In the genomic region with DNA sequence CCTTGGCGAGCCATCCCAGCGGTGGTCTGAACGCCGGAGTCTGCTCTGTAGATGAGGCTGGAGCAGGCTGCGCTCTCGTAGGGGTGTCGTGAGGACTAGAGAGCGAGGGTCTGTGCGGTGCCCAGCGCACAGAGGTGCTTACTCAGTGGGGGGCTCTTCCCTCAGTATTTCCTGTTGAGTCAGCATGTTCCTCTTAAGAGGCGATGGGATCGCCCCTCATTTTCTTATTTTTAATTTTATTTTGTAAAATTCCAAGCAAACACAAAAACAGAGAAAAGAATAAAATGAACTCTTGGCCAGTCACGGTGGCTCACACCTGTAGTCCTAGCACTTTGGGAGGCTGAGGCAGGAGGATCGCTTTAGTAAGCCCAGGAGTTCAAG, we compare ENCODE assay signal across 14 cellular contexts. TPM values are rescaled to one million over a fixed set of nuclear protein-coding genes. Genes with fewer than 3 reads are reported as not detected.
DNase-seq lines count a peak whose midpoint lies in the region; ATAC-seq and TF ChIP-seq lines count a peak whose summit lies in the region.
"Had no signal": no experiment of that assay in that cellular context is flagged by ENCODE, and none has a peak within 500 bp of the region (broad histone marks: within the 10 kb centered on the region; RNA-seq: fewer than 3 reads in every experiment).

No MANE protein-coding gene starts in this region.

- H3K9me3 Mint-ChIP-seq in activated B cell treated with CpG ODN at 0.5 μM for 24 hours, result no peaks in the 10 kb centered on the region
- H3K9me3 Mint-ChIP-seq in naive thymus-derived CD8-positive, alpha-beta T cell, result no peaks in the 10 kb centered on the region
- H3K9me3 Mint-ChIP-seq: T-helper 1 cell treated with Interleukin-12 subunit alpha and Interleukin-12 subunit beta and Interleukin-4 antibody, amounts not matched to agents 30 μg/mL and 1 μg/mL, for 36 hours had no signal

- peaks cover 59% of the 10 kb centered on the region for H3K4me1 Mint-ChIP-seq in activated B cell treated with CpG ODN at 0.5 μM for 24 hours
- peaks cover 0 to 41% (median 3%) of the 10 kb centered on the region in 4 donors for H3K4me1 Mint-ChIP-seq in naive thymus-derived CD8-positive, alpha-beta T cell

- POLR2A ChIA-PET in activated B cell treated with CpG ODN at 0.5 μM for 24 hours (lab: Charles Lee), result interaction anchor here (0.6 to 4.5 kb wide), 15 partner anchors 8 to 248 kb away, joined by 3 to 98 read pairs (median 6); partner anchors contain the start of gene BCL7A
- POLR2A ChIA-PET in naive thymus-derived CD8-positive, alpha-beta T cell (lab: Charles Lee), result interaction anchor here (0.7 kb wide), 1 partner anchor 88 kb away, joined by 6 read pairs; no protein-coding TSS in a partner anchor

- H3K27me3 ChIP-seq in DOHH2 (ENCODE audit: control insufficient read depth, low read length) (no peaks in the 10 kb centered on the region), neuronal stem cell (ENCODE audit: control insufficient read depth in 3 of 3, insufficient read depth in 3 of 3, low read depth in 1 of 3, low read length in 3 of 3) (peaks cover 0 to 33% (median 0%) of the 10 kb centered on the region in 3 experiments), psoas muscle (ENCODE audit: insufficient read depth in 3 of 3, low read length in 2 of 3) (no peaks in the 10 kb centered on the region)

- H3K36me3 Mint-ChIP-seq in activated B cell treated with CpG ODN at 0.5 μM for 24 hours (ENCODE audit: low read depth), result no peaks in the 10 kb centered on the region
- no peaks in the 10 kb centered on the region for H3K36me3 Mint-ChIP-seq in naive thymus-derived CD8-positive, alpha-beta T cell

- H3K9me3 ChIP-seq in DOHH2 (ENCODE audit: control insufficient read depth, insufficient read depth, low read length) (no peaks in the 10 kb centered on the region), neuronal stem cell (replicated peaks in 1 of 2; ENCODE audit: control insufficient read depth in 2 of 2, insufficient read depth in 1 of 2, low read depth in 1 of 2, low read length in 2 of 2) (peaks cover 0 to 2% of the 10 kb centered on the region in 2 donors), psoas muscle (no peaks in the 10 kb centered on the region)

- no peak for TF ChIP-seq CTCF in DOHH2 (IDR thresholded peaks at IDR 0.05; ENCODE audit: low read depth, low read length, poor library complexity, severe bottlenecking)
- no peak for TF ChIP-seq CTCF in activated B cell treated with CpG ODN at 0.5 μM for 24 hours (IDR thresholded peaks at IDR 0.05)
- TF ChIP-seq CTCF in psoas muscle (IDR thresholded peaks at IDR 0.05), result no peak

- H2AK5ac ChIP-seq in neuronal stem cell (ENCODE audit: low read depth, low read length), result no peak overlapping the region

- H3K27ac ChIP-seq in DOHH2 (ENCODE audit: low read depth, low read length), result peak overlapping the region; percentile 96
- no peak overlapping the region for H3K27ac ChIP-seq in neuronal stem cell (replicated peaks; ENCODE audit: low read length)
- no peak overlapping the region for H3K27ac ChIP-seq in psoas muscle
- H3K27ac ChIP-seq: SK-N-MC had no signal

- no peak overlapping the region for H2BK120ac ChIP-seq in neuronal stem cell (ENCODE audit: low read depth, low read length)

- no peak overlapping the region for H3K9ac ChIP-seq in neuronal stem cell (ENCODE audit: low read depth, low read length, poor library complexity)

- no CpG with 5 or more reads among the region's 14 CpGs for WGBS in neuronal stem cell (ENCODE audit: extremely low coverage in 2 of 2, insufficient read length in 2 of 2, insufficient replicate concordance in 1 of 2), 2 donors
- WGBS in psoas muscle, 3 donors, result 82 to 90% (median 84%) methylated on average over 14 of the region's 14 CpGs

- ATAC-seq in HG03342 (IDR thresholded peaks at IDR 0.05; ENCODE audit: unreplicated experiment) (peak; percentile 10), activated B cell treated with CpG ODN at 0.5 μM for 24 hours (ENCODE audit: low read depth) (no peak), psoas muscle (no peak)
- ATAC-seq in naive thymus-derived CD8-positive, alpha-beta T cell, result no peak
- ATAC-seq: Right ventricle myocardium inferior had no signal

- H2BK5ac ChIP-seq in neuronal stem cell (ENCODE audit: low read length), result no peak overlapping the region

- no peak overlapping the region for H3K18ac ChIP-seq in neuronal stem cell (ENCODE audit: low read length)

- H3K27me3 Mint-ChIP-seq in activated B cell treated with CpG ODN at 0.5 μM for 24 hours, result no peaks in the 10 kb centered on the region
- no peaks in the 10 kb centered on the region for H3K27me3 Mint-ChIP-seq in naive thymus-derived CD8-positive, alpha-beta T cell

- no peaks in the 10 kb centered on the region for H3K79me1 ChIP-seq in neuronal stem cell (ENCODE audit: low read depth, low read length)

- H4K8ac ChIP-seq in neuronal stem cell (ENCODE audit: low read depth, low read length), result no peak overlapping the region

- intact Hi-C loops in activated B cell treated with CpG ODN at 0.5 μM for 24 hours (cut with micrococcal nuclease) (loop anchor here (1.0 to 2.0 kb wide), 4 partner anchors 11 to 62 kb away; partner anchors contain the start of gene CFAP251), psoas muscle (cut with DNase I) (no loop called here)

- H3K14ac ChIP-seq in neuronal stem cell (ENCODE audit: low read length), result no peak overlapping the region

- no peaks in the 10 kb centered on the region for H3K9me2 ChIP-seq in DOHH2 (replicated peaks; ENCODE audit: control insufficient read depth, low read length)

- H3K4me2 ChIP-seq in DOHH2 (ENCODE audit: low read length), result peak overlapping the region; percentile 76
- no peak overlapping the region for H3K4me2 ChIP-seq in neuronal stem cell (ENCODE audit: insufficient read depth, low read length, poor library complexity, severe bottlenecking)

- no peaks in the 10 kb centered on the region for H3K79me2 ChIP-seq in DOHH2 (ENCODE audit: control insufficient read depth, low read length)

- H3K27ac Mint-ChIP-seq in activated B cell treated with CpG ODN at 0.5 μM for 24 hours, result peak overlapping the region; percentile 90
- H3K27ac Mint-ChIP-seq in naive thymus-derived CD8-positive, alpha-beta T cell, result peak overlapping the region in 1 of 10 donors; percentile 47
- H3K27ac Mint-ChIP-seq: T-helper 1 cell treated with Interleukin-12 subunit alpha and Interleukin-12 subunit beta and Interleukin-4 antibody, amounts not matched to agents 30 μg/mL and 1 μg/mL, for 36 hours had no signal

- peak overlapping the region; percentile 70 for H3K4me3 Mint-ChIP-seq in activated B cell treated with CpG ODN at 0.5 μM for 24 hours
- peak overlapping the region in 1 of 10 donors; percentile 42 for H3K4me3 Mint-ChIP-seq in naive thymus-derived CD8-positive, alpha-beta T cell
- H3K4me3 Mint-ChIP-seq: T-helper 1 cell treated with Interleukin-12 subunit alpha and Interleukin-12 subunit beta and Interleukin-4 antibody, amounts not matched to agents 30 μg/mL and 1 μg/mL, for 36 hours had no signal

- peak overlapping the region; percentile 63 for H3K4me3 ChIP-seq in DOHH2 (ENCODE audit: low read length)
- H3K4me3 ChIP-seq in neuronal stem cell (ENCODE audit: low read length in 2 of 2), result peak overlapping the region in 1 of 2 donors; percentile 4
- H3K4me3 ChIP-seq in psoas muscle, result no peak overlapping the region
- H3K4me3 ChIP-seq: SK-N-MC had no signal

- no peak overlapping the region for H2BK12ac ChIP-seq in neuronal stem cell (ENCODE audit: low read length)

- H3F3A ChIP-seq in DOHH2 (ENCODE audit: control insufficient read depth, insufficient read depth), result peaks cover 66% of the 10 kb centered on the region

- H4K20me1 ChIP-seq in DOHH2 (ENCODE audit: control insufficient read depth, insufficient read depth, low read depth, low read length), result no peaks in the 10 kb centered on the region

- no peak for DNase-seq in activated B cell treated with CpG ODN at 0.5 μM for 24 hours
- no peak for DNase-seq in neuronal stem cell (ENCODE audit: low spot score)
- no peak for DNase-seq in naive thymus-derived CD8-positive, alpha-beta T cell
- no peak for DNase-seq in T-helper 2 cell
- DNase-seq in DMS79 treated with DMSO at 0.1 percent for 48 hours (lab: John Stamatoyannopoulos, UW), result no peak
- DNase-seq in psoas muscle, result no peak
- DNase-seq: NCI-H1436 treated with DMSO at 0.1 percent for 48 hours, NCI-H2081, NCI-H69 had no signal

- H3K4me1 ChIP-seq in DOHH2 (ENCODE audit: control insufficient read depth, low read length) (peaks cover 74% of the 10 kb centered on the region), neuronal stem cell (ENCODE audit: control insufficient read depth in 2 of 2, insufficient read depth in 1 of 2, low read depth in 1 of 2, low read length in 2 of 2) (peaks cover 0 to 3% of the 10 kb centered on the region in 2 donors), psoas muscle (no peaks in the 10 kb centered on the region)

- no peak overlapping the region for H2BK15ac ChIP-seq in neuronal stem cell (ENCODE audit: low read length)

- peaks cover 14% of the 10 kb centered on the region for H3K36me3 ChIP-seq in DOHH2 (ENCODE audit: control insufficient read depth, low read length)
- H3K36me3 ChIP-seq in neuronal stem cell (replicated peaks in 1 of 2; ENCODE audit: control insufficient read depth in 2 of 2, insufficient read depth in 2 of 2, low read length in 2 of 2), result no peaks in the 10 kb centered on the region
- H3K36me3 ChIP-seq in psoas muscle (ENCODE audit: insufficient read depth in 1 of 2, low read depth in 1 of 2), result no peaks in the 10 kb centered on the region

- H3K4ac ChIP-seq in neuronal stem cell (ENCODE audit: low read length), result no peak overlapping the region

- peak overlapping the region; percentile 22 for H2AFZ ChIP-seq in neuronal stem cell (ENCODE audit: low read length)

- no peak overlapping the region for H4K91ac ChIP-seq in neuronal stem cell (ENCODE audit: low read depth, low read length, poor library complexity)

- H3K23ac ChIP-seq in neuronal stem cell (ENCODE audit: low read depth, low read length, poor library complexity), result no peak overlapping the region

- CTCF ChIA-PET in activated B cell treated with CpG ODN at 0.5 μM for 24 hours (lab: Charles Lee), result interaction anchor here (1.3 to 2.0 kb wide), 4 partner anchors 11 to 62 kb away, joined by 5 to 8 read pairs (median 6); partner anchors contain the start of gene CFAP251

RNA-seq across cellular contexts. Expression of gene BCL7A, which starts 40.8 kb away (rescaled TPM):
- total RNA-seq in activated B cell treated with CpG ODN at 0.5 μM for 24 hours (38.6 and 41.4 TPM in 2 replicates), psoas muscle (10 to 100 TPM; 11.3 to 14.3 (median 12.5) TPM)
- polyA plus RNA-seq in neuronal stem cell (2013, experiment 1 of 2), result 31.6 TPM
- polyA plus RNA-seq in neuronal stem cell (2013, experiment 2 of 2), result 32.9 TPM
- 10 to 100 TPM; 10.5 to 12.0 TPM for total RNA-seq in naive thymus-derived CD8-positive, alpha-beta T cell
- 1 to 10 TPM; 3.0 to 7.3 (median 7.1) TPM for polyA plus RNA-seq in naive thymus-derived CD8-positive, alpha-beta T cell
- polyA plus RNA-seq in psoas muscle, result 1 to 10 TPM; 3.6 to 8.1 (median 6.5) TPM
